11 cellular contexts compared by ENCODE assay signal in the genomic region with DNA sequence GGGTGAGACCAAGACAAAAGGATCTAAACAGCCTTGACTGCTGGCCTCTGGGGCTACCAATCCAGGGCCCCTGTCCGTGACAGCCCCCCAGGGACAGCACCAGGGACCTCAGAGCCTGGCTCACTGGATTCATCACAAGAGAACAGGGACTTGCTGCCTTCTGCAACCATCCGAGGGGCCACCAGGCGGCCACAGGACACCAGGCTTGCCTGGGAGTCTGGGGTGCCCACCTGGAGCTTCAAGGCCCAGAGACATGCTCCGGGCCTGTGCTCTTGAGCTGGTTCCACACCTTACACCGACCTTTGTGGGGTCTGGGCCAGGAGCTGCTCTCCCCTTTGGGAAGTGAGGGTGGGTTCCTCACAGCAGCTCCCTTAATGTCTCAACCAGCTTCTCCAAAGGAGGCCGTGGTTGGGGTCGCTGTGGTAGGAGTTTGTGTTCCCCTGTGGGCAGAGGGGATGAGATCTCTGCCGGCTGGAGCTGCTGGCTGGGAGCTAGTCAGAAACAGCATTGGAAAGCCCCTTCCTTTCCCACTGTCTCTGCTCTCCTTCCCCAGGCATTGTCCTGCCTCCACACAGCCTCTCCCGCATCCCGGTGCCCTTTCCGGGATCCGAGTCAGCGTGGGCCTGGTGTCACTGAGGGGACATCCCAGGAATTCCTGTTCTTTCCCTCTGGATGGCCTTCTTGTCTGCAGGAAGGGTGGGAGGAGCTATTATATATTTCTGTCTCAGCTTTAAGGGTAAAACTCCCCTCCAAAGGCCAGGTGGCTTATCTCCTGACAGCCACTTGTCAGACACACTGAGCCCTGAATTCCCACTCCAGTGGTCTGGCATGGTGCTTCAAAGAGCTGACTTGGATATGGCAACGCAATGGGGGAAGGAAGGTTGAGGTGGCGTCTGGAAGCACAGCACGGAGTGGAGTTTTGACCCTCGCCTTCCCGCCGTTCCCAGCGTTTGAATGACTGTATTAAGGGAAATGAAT. TPM values are rescaled to one million over a fixed set of nuclear protein-coding genes. Genes with fewer than 3 reads are reported as not detected.
DNase-seq lines count a peak whose midpoint lies in the region; ATAC-seq, FAIRE-seq and TF ChIP-seq lines count a peak whose summit lies in the region.
"Had no signal": no experiment of that assay in that cellular context is flagged by ENCODE, and none has a peak within 500 bp of the region (broad histone marks: within the 10 kb centered on the region; RNA-seq: fewer than 3 reads in every experiment).

No MANE protein-coding gene starts in this region.

- no peaks in the 10 kb centered on the region for H3F3A ChIP-seq in PC-3 (ENCODE audit: low read length, unreplicated experiment)

- no peak overlapping the region for H3K27ac Mint-ChIP-seq in activated CD4-positive, alpha-beta T cell treated with anti-CD3 and anti-CD28 coated beads, Interleukin-2, amount 10 ng/mL, durations not matched to agents 7 days and 5 days
- no peak overlapping the region for H3K27ac Mint-ChIP-seq in stimulated activated memory B cell treated with anti-CD40 and anti-IgM and Interleukin-4, amounts not matched to agents 10 μg/mL and 1 μg/mL and 100 μg/mL, for 72 hours
- H3K27ac Mint-ChIP-seq: CD8-positive, alpha-beta T cell had no signal

- H3K4me1 Mint-ChIP-seq in activated CD4-positive, alpha-beta T cell treated with anti-CD3 and anti-CD28 coated beads, Interleukin-2, amount 10 ng/mL, durations not matched to agents 7 days and 5 days = peaks cover 6% of the 10 kb centered on the region
- H3K4me1 Mint-ChIP-seq in stimulated activated memory B cell treated with anti-CD40 and anti-IgM and Interleukin-4, amounts not matched to agents 10 μg/mL and 1 μg/mL and 100 μg/mL, for 72 hours = peaks cover 22% of the 10 kb centered on the region

- H3K9me3 ChIP-seq in PC-3 (ENCODE audit: low read length) (no peaks in the 10 kb centered on the region), fibroblast of lung (ENCODE audit: control insufficient read depth, insufficient read depth, low read depth, low read length) (no peaks in the 10 kb centered on the region)
- H3K9me3 ChIP-seq: left ventricle myocardium inferior, SJCRH30 had no signal

- no peak overlapping the region for H3K9ac ChIP-seq in PC-3 (ENCODE audit: low read length)
- H3K9ac ChIP-seq in fibroblast of lung (ENCODE audit: insufficient read depth, low read length) = no peak overlapping the region

- H2AFZ ChIP-seq in PC-3 (ENCODE audit: low read length) = no peak overlapping the region
- no peak overlapping the region for H2AFZ ChIP-seq in fibroblast of lung (ENCODE audit: low read length)

- no TSS peak for BruUV-seq in PC-3 (replicated peaks; lab: Mats Ljungman, UMichigan)

- no peak for FAIRE-seq in GM19239 (lab: Jason Lieb, UNC)

- H4K20me1 ChIP-seq in PC-3 (ENCODE audit: low read length) = no peaks in the 10 kb centered on the region
- H4K20me1 ChIP-seq in fibroblast of lung (ENCODE audit: control insufficient read depth, extremely low read depth, insufficient read depth, low read length) = no peaks in the 10 kb centered on the region

- no peak overlapping the region for H3K4me3 ChIP-seq in PC-3 (ENCODE audit: low read length)
- no peak overlapping the region for H3K4me3 ChIP-seq in fibroblast of lung (replicated peaks in 1 of 4; ENCODE audit: control extremely low read depth in 1 of 4, insufficient read depth in 1 of 4, low read depth in 3 of 4, low read length in 4 of 4)
- H3K4me3 ChIP-seq: left ventricle myocardium inferior, SJCRH30 had no signal

- H3K4me3 Mint-ChIP-seq in activated CD4-positive, alpha-beta T cell treated with anti-CD3 and anti-CD28 coated beads, Interleukin-2, amount 10 ng/mL, durations not matched to agents 7 days and 5 days = no peak overlapping the region
- H3K4me3 Mint-ChIP-seq in stimulated activated memory B cell treated with anti-CD40 and anti-IgM and Interleukin-4, amounts not matched to agents 10 μg/mL and 1 μg/mL and 100 μg/mL, for 72 hours = no peak overlapping the region
- H3K4me3 Mint-ChIP-seq: CD8-positive, alpha-beta T cell had no signal

- DNase-seq in activated CD4-positive, alpha-beta T cell treated with anti-CD3 and anti-CD28 coated beads for 48 hours = peak; percentile 37
- DNase-seq in activated CD4-positive, alpha-beta T cell treated with anti-CD3 and anti-CD28 coated beads, Interleukin-2, amount 10 ng/mL, durations not matched to agents 7 days and 5 days = no peak
- DNase-seq in PC-3 = peak; percentile 27
- DNase-seq in fibroblast of lung (ENCODE audit: low read depth in 2 of 2) = no peak
- DNase-seq in stimulated activated CD4-positive, alpha-beta T cell treated with anti-CD3 and anti-CD28 coated beads, Interleukin-4, amount 100 ng/mL, for 4 hours = no peak
- DNase-seq in GDM1 (lab: John Stamatoyannopoulos, UW) = no peak
- DNase-seq in GM19239 (ENCODE audit: insufficient read length, low spot score) = no peak
- DNase-seq: CD8-positive, alpha-beta T cell; left ventricle myocardium inferior; SJCRH30 had no signal

- no peaks in the 10 kb centered on the region for H3K9me2 ChIP-seq in PC-3 (replicated peaks; ENCODE audit: low read length)

- H3K36me3 Mint-ChIP-seq in activated CD4-positive, alpha-beta T cell treated with anti-CD3 and anti-CD28 coated beads, Interleukin-2, amount 10 ng/mL, durations not matched to agents 7 days and 5 days (ENCODE audit: low read depth) = peaks cover 2% of the 10 kb centered on the region
- H3K36me3 Mint-ChIP-seq in stimulated activated memory B cell treated with anti-CD40 and anti-IgM and Interleukin-4, amounts not matched to agents 10 μg/mL and 1 μg/mL and 100 μg/mL, for 72 hours = peaks cover 7% of the 10 kb centered on the region

- H3K4me2 ChIP-seq in PC-3 (ENCODE audit: low read length) = no peak overlapping the region
- no peak overlapping the region for H3K4me2 ChIP-seq in fibroblast of lung (ENCODE audit: extremely low read depth, insufficient read depth, low read length)

- POLR2A ChIA-PET in activated CD4-positive, alpha-beta T cell treated with anti-CD3 and anti-CD28 coated beads, Interleukin-2, amount 10 ng/mL, durations not matched to agents 7 days and 5 days (lab: Charles Lee) = no interaction called here
- POLR2A ChIA-PET in PC-3 (lab: Charles Lee; ENCODE audit: unreplicated experiment) = interaction anchor here (0.6 kb wide), 1 partner anchor 222 kb away, joined by 7 read pairs; no protein-coding TSS in a partner anchor

- H3K27me3 Mint-ChIP-seq in activated CD4-positive, alpha-beta T cell treated with anti-CD3 and anti-CD28 coated beads, Interleukin-2, amount 10 ng/mL, durations not matched to agents 7 days and 5 days = peaks cover 48% of the 10 kb centered on the region
- H3K27me3 Mint-ChIP-seq in stimulated activated memory B cell treated with anti-CD40 and anti-IgM and Interleukin-4, amounts not matched to agents 10 μg/mL and 1 μg/mL and 100 μg/mL, for 72 hours = peaks cover 36% of the 10 kb centered on the region

- TF ChIP-seq CTCF in PC-3 (conservative IDR thresholded peaks at IDR 0.05; ENCODE audit: low read depth, low read length) (peak; percentile 68), fibroblast of lung (conservative IDR thresholded peaks at IDR 0.05 in 1 of 2, IDR thresholded peaks at IDR 0.05 in 1 of 2; ENCODE audit: low read depth in 1 of 2, low read length in 2 of 2) (peak; percentile 10 to 24)

- H3K4me1 ChIP-seq in PC-3 (ENCODE audit: insufficient read depth, low read length) (peaks cover 23% of the 10 kb centered on the region), fibroblast of lung (ENCODE audit: control insufficient read depth, extremely low read depth, insufficient read depth, low read length) (peaks cover 16% of the 10 kb centered on the region)

- ATAC-seq in PC-3 = no peak
- peak; percentile 21 for ATAC-seq in stimulated activated memory B cell treated with anti-CD40 and anti-IgM and Interleukin-4, amounts not matched to agents 10 μg/mL and 1 μg/mL and 100 μg/mL, for 72 hours
- ATAC-seq: CD8-positive, alpha-beta T cell had no signal

- CTCF ChIA-PET in activated CD4-positive, alpha-beta T cell treated with anti-CD3 and anti-CD28 coated beads, Interleukin-2, amount 10 ng/mL, durations not matched to agents 7 days and 5 days (lab: Charles Lee) = interaction anchor here (0.7 to 2.0 kb wide), 4 partner anchors 10 to 237 kb away, joined by 3 to 8 read pairs (median 4); no protein-coding TSS in a partner anchor
- CTCF ChIA-PET in PC-3 (lab: Charles Lee) = interaction anchor here (1.0 to 1.9 kb wide), 5 partner anchors 16 to 63 kb away, joined by 3 to 10 read pairs (median 4); no protein-coding TSS in a partner anchor

- intact Hi-C loops in PC-3 (cut with micrococcal nuclease) = no loop called here

- H3K27ac ChIP-seq in PC-3 (ENCODE audit: low read length) (no peak overlapping the region), fibroblast of lung (ENCODE audit: insufficient read depth, low read length) (no peak overlapping the region)
- H3K27ac ChIP-seq: left ventricle myocardium inferior, SJCRH30 had no signal

- H3K79me2 ChIP-seq in PC-3 (ENCODE audit: low read length) (no peaks in the 10 kb centered on the region), fibroblast of lung (ENCODE audit: control insufficient read depth, insufficient read depth, low read length) (no peaks in the 10 kb centered on the region)

- H3K9me3 Mint-ChIP-seq in activated CD4-positive, alpha-beta T cell treated with anti-CD3 and anti-CD28 coated beads, Interleukin-2, amount 10 ng/mL, durations not matched to agents 7 days and 5 days = no peaks in the 10 kb centered on the region
- H3K9me3 Mint-ChIP-seq in stimulated activated memory B cell treated with anti-CD40 and anti-IgM and Interleukin-4, amounts not matched to agents 10 μg/mL and 1 μg/mL and 100 μg/mL, for 72 hours = no peaks in the 10 kb centered on the region
- H3K9me3 Mint-ChIP-seq: CD8-positive, alpha-beta T cell had no signal

- H3K36me3 ChIP-seq in PC-3 (ENCODE audit: low read depth, low read length) = no peaks in the 10 kb centered on the region
- H3K36me3 ChIP-seq in fibroblast of lung (ENCODE audit: control insufficient read depth, insufficient read depth, low read length) = no peaks in the 10 kb centered on the region
- H3K36me3 ChIP-seq: left ventricle myocardium inferior, SJCRH30 had no signal

- H3K27me3 ChIP-seq in PC-3 (ENCODE audit: low read length) (peaks cover 31% of the 10 kb centered on the region), fibroblast of lung (ENCODE audit: control insufficient read depth, insufficient read depth, low read length) (peaks cover 33% of the 10 kb centered on the region)
- H3K27me3 ChIP-seq: SJCRH30 had no signal

RNA-seq across cellular contexts. Expression of a gene that starts 5.1 kb away (rescaled TPM):
- total RNA-seq in activated CD4-positive, alpha-beta T cell treated with anti-CD3 and anti-CD28 coated beads, Interleukin-2, amount 10 ng/mL, durations not matched to agents 7 days and 5 days = under 1 TPM; 0.30 to 0.46 TPM
- 0.35 and 0.40 TPM in 2 replicates for total RNA-seq in PC-3 (2014; rRNA removed)
- 6.9 and 9.5 TPM in 2 replicates for total RNA-seq in fibroblast of lung
- 1.3 and 1.4 TPM in 2 replicates for polyA plus RNA-seq in fibroblast of lung
- 1.2 and 1.4 TPM in 2 replicates for polyA plus RNA-seq in fibroblast of lung (2012)
- 0.86 and 1.1 TPM in 2 replicates for polyA minus RNA-seq in fibroblast of lung (ENCODE audit: low replicate concordance)
- total RNA-seq: CD8-positive, alpha-beta T cell; SJCRH30 had no signal

Comparison
In these comparisons a context has a peak if more than half of its experiments do, and no peak if none do; other contexts are left out.
1. DNase-seq: peak in activated CD4-positive, alpha-beta T cell treated with anti-CD3 and anti-CD28 coated beads for 48 hours (single experiment) and PC-3 (single experiment); none in activated CD4-positive, alpha-beta T cell treated with anti-CD3 and anti-CD28 coated beads, Interleukin-2, amount 10 ng/mL, durations not matched to agents 7 days and 5 days (single experiment), fibroblast of lung (0 of 2), stimulated activated CD4-positive, alpha-beta T cell treated with anti-CD3 and anti-CD28 coated beads, Interleukin-4, amount 100 ng/mL, for 4 hours (0 of 2), GDM1 (single experiment) and GM19239 (single experiment).